10 cellular contexts compared by ENCODE assay signal in genomic region chr17:4858068-4858879, GRCh38. TPM values are rescaled to one million over a fixed set of nuclear protein-coding genes. Genes with fewer than 3 reads are reported as not detected.
DNase-seq lines count a peak whose midpoint lies in the region; ATAC-seq, FAIRE-seq and TF ChIP-seq lines count a peak whose summit lies in the region.
"Had no signal": no experiment of that assay in that cellular context is flagged by ENCODE, and none has a peak within 500 bp of the region (broad histone marks: within the 10 kb centered on the region; RNA-seq: fewer than 3 reads in every experiment).

No MANE protein-coding gene starts in this region.

- H3K4me3 ChIP-seq in right atrium auricular region (no peak overlapping the region), pancreas (no peak overlapping the region)

- peaks cover 19% of the 10 kb centered on the region for H3K36me3 Mint-ChIP-seq in Calu3 (ENCODE audit: insufficient read depth, unreplicated experiment)

- TF ChIP-seq CTCF in Calu3 (IDR thresholded peaks at IDR 0.05; ENCODE audit: unreplicated experiment) (no peak), right atrium auricular region (IDR thresholded peaks at IDR 0.05) (no peak), pancreas (IDR thresholded peaks at IDR 0.05) (no peak)

- intact Hi-C loops in Calu3 (cut with micrococcal nuclease; ENCODE audit: unreplicated experiment) = no loop called here
- intact Hi-C loops in pancreas (cut with DNase I) = no loop called here

- FAIRE-seq in pancreas (lab: Jason Lieb, UNC) = no peak

- H3K27me3 ChIP-seq in right atrium auricular region = no peaks in the 10 kb centered on the region
- no peaks in the 10 kb centered on the region for H3K27me3 ChIP-seq in pancreas

- no peaks in the 10 kb centered on the region for H3K9me3 Mint-ChIP-seq in Calu3 (ENCODE audit: low read depth, unreplicated experiment)

- 62 to 72% methylated on average over 7 of the region's 7 CpGs for WGBS in pancreas, 2 donors

- CTCF ChIA-PET in Calu3 (lab: Charles Lee) = interaction anchor here (1.6 kb wide), 1 partner anchor 9 kb away, joined by 5 read pairs; no protein-coding TSS in a partner anchor

- H3K27ac Mint-ChIP-seq in Calu3 (ENCODE audit: unreplicated experiment) = peak overlapping the region; percentile 30

- TF ChIP-seq POLR2A in GM18505 (IDR thresholded peaks at IDR 0.05; ENCODE audit: borderline replicate concordance, extremely low read depth, insufficient read depth, insufficient read length) = no peak

- no peak for DNase-seq in Calu3
- peak in 47 of 58 donors; percentile 12 to 87 (median 64) for DNase-seq in anterior cingulate cortex (lab: John Stamatoyannopoulos, UW)
- DNase-seq in right atrium auricular region (ENCODE audit: low spot score) = no peak
- DNase-seq in pancreas = no peak
- no peak for DNase-seq in dedifferentiated amniotic fluid mesenchymal stem cell (ENCODE audit: extremely low spot score)
- DNase-seq: CD4-positive, alpha-beta memory T cell had no signal

- peaks cover 28% of the 10 kb centered on the region for H3K4me1 Mint-ChIP-seq in Calu3 (ENCODE audit: low read depth, unreplicated experiment)

- no TSS peak for BruUV-seq in Calu3 (replicated peaks; lab: Mats Ljungman, UMichigan)

- no peaks in the 10 kb centered on the region for H3K27me3 Mint-ChIP-seq in Calu3 (ENCODE audit: unreplicated experiment)
- H3K27me3 Mint-ChIP-seq: CD4-positive, alpha-beta memory T cell had no signal

- no peaks in the 10 kb centered on the region for H3K9me3 ChIP-seq in right atrium auricular region
- H3K9me3 ChIP-seq in pancreas = no peaks in the 10 kb centered on the region

- H3K27ac ChIP-seq in right atrium auricular region (peak overlapping the region; percentile 47 to 64), pancreas (peak overlapping the region in 2 of 4 donors; percentile 62 to 63)
- H3K27ac ChIP-seq: KMS-11 had no signal

- H3K4me1 ChIP-seq in right atrium auricular region (peaks cover 0 to 46% of the 10 kb centered on the region in 2 donors), pancreas (peaks cover 0 to 16% (median 4%) of the 10 kb centered on the region in 3 donors)

- ATAC-seq in pancreas (peak; percentile 42 to 69 (median 52)), GM18505 (IDR thresholded peaks at IDR 0.05; ENCODE audit: unreplicated experiment) (no peak), HG03442 (IDR thresholded peaks at IDR 0.05; ENCODE audit: unreplicated experiment) (no peak), HG02798 (IDR thresholded peaks at IDR 0.05; ENCODE audit: poor library complexity, unreplicated experiment) (no peak)

- H3K4me3 Mint-ChIP-seq in Calu3 (ENCODE audit: low read depth, unreplicated experiment) = no peak overlapping the region

- H3K36me3 ChIP-seq in right atrium auricular region = no peaks in the 10 kb centered on the region
- no peaks in the 10 kb centered on the region for H3K36me3 ChIP-seq in pancreas

RNA-seq across cellular contexts. Expression of gene MINK1, which starts 25.1 kb away (rescaled TPM):
- total RNA-seq in Calu3 (2022) = 86.8 and 106 TPM in 2 replicates
- total RNA-seq in right atrium auricular region = 10 to 100 TPM; 20.9 to 22.2 TPM
- 10 to 100 TPM; 39.6 to 70.3 (median 44.0) TPM for total RNA-seq in pancreas
- 10 to 100 TPM; 62.3 to 79.3 TPM for polyA plus RNA-seq in pancreas

RNA-seq across cellular contexts. Expression of gene C17orf107, which starts 41.1 kb away (rescaled TPM):
- total RNA-seq in Calu3 (2022) = 2.1 and 3.2 TPM in 2 replicates
- total RNA-seq in right atrium auricular region = 1 to 10 TPM; 1.7 to 4.2 TPM
- 1 to 10 TPM; 2.8 to 6.9 (median 3.1) TPM for total RNA-seq in pancreas
- polyA plus RNA-seq in pancreas = 1 to 10 TPM; 1.9 to 2.7 TPM

RNA-seq across cellular contexts. Expression of gene CHRNE, which starts 44.6 kb away (rescaled TPM):
- total RNA-seq in Calu3 (2022) = 0.19 TPM in 1 of 2 replicates, not detected in the other
- total RNA-seq in right atrium auricular region = 100 to 1,000 TPM in 1 of 2 donors, 10 to 100 TPM in 1; 49.3 to 167 TPM
- total RNA-seq in pancreas = 1 to 10 TPM in 5 of 6 donors, under 1 TPM in 1; 0.76 to 2.0 (median 1.5) TPM
- 1 to 10 TPM in 1 of 2 donors, under 1 TPM in 1; 0.77 to 1.1 TPM for polyA plus RNA-seq in pancreas

RNA-seq across cellular contexts. Expression of gene PLD2, which starts 51.3 kb away (rescaled TPM):
- total RNA-seq in Calu3 (2022) (11.0 and 13.0 TPM in 2 replicates), right atrium auricular region (1 to 10 TPM; 5.5 to 6.7 TPM), pancreas (10 to 100 TPM; 11.7 to 26.1 (median 17.9) TPM)
- polyA plus RNA-seq in pancreas = 10 to 100 TPM; 24.5 to 25.8 TPM

Comparison
In these comparisons a context has a peak if more than half of its experiments do, and no peak if none do; other contexts are left out.
1. DNase-seq: peak in anterior cingulate cortex (47 of 58); none in Calu3 (single experiment), right atrium auricular region (single experiment), pancreas (0 of 6) and dedifferentiated amniotic fluid mesenchymal stem cell (single experiment).
2. ATAC-seq: peak in pancreas (4 of 4); none in GM18505 (single experiment), HG03442 (single experiment) and HG02798 (single experiment).
3. RNA of gene CHRNE, which starts 44.6 kb away (total RNA-seq): 49.3 to 167 TPM in right atrium auricular region; 0.76 to 2.0 TPM in pancreas and 0.19 TPM in Calu3; every median in the first group is over 10 times any median in the second.